ENCODE assay signal across 8 cellular contexts in genomic region chr2:233853353-233853752, GRCh38. TPM values are rescaled to one million over a fixed set of nuclear protein-coding genes. Genes with fewer than 3 reads are reported as not detected.
DNase-seq lines count a peak whose midpoint lies in the region; ATAC-seq, FAIRE-seq and TF ChIP-seq lines count a peak whose summit lies in the region.

No MANE protein-coding gene starts in this region.

- H3K36me3 Mint-ChIP-seq in astrocyte (ENCODE audit: low read depth, unreplicated experiment) (peaks cover 2% of the 10 kb centered on the region), memory B cell (no peaks in the 10 kb centered on the region)

- peak overlapping the region; percentile 85 for H2AFZ ChIP-seq in astrocyte (ENCODE audit: low read depth, low read length)

- FAIRE-seq in astrocyte (lab: Jason Lieb, UNC), result no peak

- H3K4me3 ChIP-seq in AG09309 (ENCODE audit: control insufficient read depth, low read depth, low read length), result peak overlapping the region; percentile 72
- H3K4me3 ChIP-seq in HUES6 (ENCODE audit: low read depth, low read length), result peak overlapping the region; percentile 96
- H3K4me3 ChIP-seq in astrocyte (ENCODE audit: insufficient read depth, low read depth, low read length), result peak overlapping the region; percentile 77

- no peaks in the 10 kb centered on the region for H4K20me1 ChIP-seq in astrocyte (ENCODE audit: insufficient read depth, low read length)

- H3K9ac ChIP-seq in HUES6 (ENCODE audit: low read length) (peak overlapping the region; percentile 95), astrocyte (ENCODE audit: low read length) (peak overlapping the region; percentile 87)

- H3K27ac ChIP-seq in HUES6 (ENCODE audit: low read depth, low read length) (no peak overlapping the region), astrocyte (ENCODE audit: low read depth, low read length) (peak overlapping the region; percentile 67)

- H3K9me3 ChIP-seq in HUES6 (ENCODE audit: control insufficient read depth, insufficient read depth, low read depth, low read length) (no peaks in the 10 kb centered on the region), astrocyte (ENCODE audit: insufficient read depth, low read depth, low read length) (no peaks in the 10 kb centered on the region)

- no peaks in the 10 kb centered on the region for H3K27me3 ChIP-seq in HUES6 (ENCODE audit: control insufficient read depth, insufficient read depth, low read length)
- no peaks in the 10 kb centered on the region for H3K27me3 ChIP-seq in astrocyte (ENCODE audit: insufficient read depth, low read length)

- no peak for TF ChIP-seq CTCF in AG09309 (IDR thresholded peaks at IDR 0.05; ENCODE audit: control insufficient read depth, insufficient read depth, low read depth, low read length, missing control alignments)
- no peak for TF ChIP-seq CTCF in astrocyte (IDR thresholded peaks at IDR 0.05; ENCODE audit: insufficient read depth, low read depth, low read length)

- H3K27me3 Mint-ChIP-seq in astrocyte (ENCODE audit: low read depth, unreplicated experiment) (no peaks in the 10 kb centered on the region), memory B cell (peaks cover 3% of the 10 kb centered on the region)

- peak overlapping the region; percentile 99 for H3K4me3 Mint-ChIP-seq in astrocyte (ENCODE audit: unreplicated experiment)
- H3K4me3 Mint-ChIP-seq in memory B cell, result peak overlapping the region; percentile 89

- H3K4me1 ChIP-seq in HUES6 (ENCODE audit: control insufficient read depth, insufficient read depth, low read length), result peaks cover 18% of the 10 kb centered on the region
- H3K4me1 ChIP-seq in astrocyte (ENCODE audit: insufficient read depth, low read length), result peaks cover 8% of the 10 kb centered on the region

- H3K4me2 ChIP-seq in astrocyte (ENCODE audit: low read length), result peak overlapping the region; percentile 93

- no peak overlapping the region for H3K27ac Mint-ChIP-seq in astrocyte (ENCODE audit: unreplicated experiment)
- H3K27ac Mint-ChIP-seq in memory B cell, result no peak overlapping the region

- H3K4me1 Mint-ChIP-seq in astrocyte (ENCODE audit: low read depth, unreplicated experiment) (peaks cover 4% of the 10 kb centered on the region), memory B cell (peaks cover 3% of the 10 kb centered on the region)

- peaks cover 60% of the 10 kb centered on the region for H3K79me2 ChIP-seq in astrocyte (ENCODE audit: insufficient read depth, low read length)

- H3K36me3 ChIP-seq in HUES6 (ENCODE audit: control insufficient read depth, insufficient read depth, low read length), result peaks cover 53% of the 10 kb centered on the region
- H3K36me3 ChIP-seq in astrocyte (ENCODE audit: insufficient read depth, low read length), result peaks cover 8% of the 10 kb centered on the region

- no peaks in the 10 kb centered on the region for H3K9me3 Mint-ChIP-seq in astrocyte (ENCODE audit: unreplicated experiment)
- no peaks in the 10 kb centered on the region for H3K9me3 Mint-ChIP-seq in memory B cell

- no peak for ATAC-seq in memory B cell (ENCODE audit: low read depth)

- DNase-seq in AG09309 (ENCODE audit: low read depth) (no peak), astrocyte (ENCODE audit: low read depth) (no peak), memory B cell (ENCODE audit: low spot score in 2 of 2) (no peak), pons (ENCODE audit: low spot score) (no peak), NCI-H2029 treated with DMSO at 0.1 percent for 48 hours (lab: John Stamatoyannopoulos, UW) (no peak), LoVo (ENCODE audit: low spot score) (no peak)
- DNase-seq in stimulated activated CD4-positive, alpha-beta T cell treated with anti-CD3 and anti-CD28 coated beads, Interleukin-2, amount 100 ng/mL, for 24 hours, result no peak

RNA-seq across cellular contexts. Expression of gene HJURP, which starts 1.0 kb away (rescaled TPM):
- total RNA-seq in astrocyte, result 2.7 and 5.9 TPM in 2 replicates
